ENCODE assay signal across 9 cellular contexts in genomic region chr14:81710232-81710845, GRCh38.
DNase-seq lines count a peak whose midpoint lies in the region; ATAC-seq, FAIRE-seq and TF ChIP-seq lines count a peak whose summit lies in the region.
"Had no signal": no experiment of that assay in that cellular context is flagged by ENCODE, and none has a peak within 500 bp of the region (broad histone marks: within the 10 kb centered on the region; RNA-seq: fewer than 3 reads in every experiment).

No MANE protein-coding gene starts in this region.

- H3K4me1 Mint-ChIP-seq in activated naive CD8-positive, alpha-beta T cell treated with anti-CD3 and anti-CD28 coated beads, Interleukin-2, amount 50 U/mL, for 24 hours = no peaks in the 10 kb centered on the region
- H3K4me1 Mint-ChIP-seq in activated naive CD8-positive, alpha-beta T cell treated with anti-CD3 and anti-CD28 coated beads for 36 hours = no peaks in the 10 kb centered on the region
- H3K4me1 Mint-ChIP-seq: activated naive CD4-positive, alpha-beta T cell treated with anti-CD3 and anti-CD28 coated beads, Interleukin-2, amount 50 U/mL, for 24 hours had no signal

- H3K9ac ChIP-seq in PC-3 (ENCODE audit: low read length) (no peak overlapping the region), fibroblast of lung (ENCODE audit: insufficient read depth, low read length) (no peak overlapping the region)

- no peaks in the 10 kb centered on the region for H3K9me3 ChIP-seq in PC-3 (ENCODE audit: low read length)
- no peaks in the 10 kb centered on the region for H3K9me3 ChIP-seq in fibroblast of lung (ENCODE audit: control insufficient read depth, insufficient read depth, low read depth, low read length)
- H3K9me3 ChIP-seq in psoas muscle = no peaks in the 10 kb centered on the region

- H3K27ac Mint-ChIP-seq in activated naive CD8-positive, alpha-beta T cell treated with anti-CD3 and anti-CD28 coated beads, Interleukin-2, amount 50 U/mL, for 24 hours = no peak overlapping the region
- no peak overlapping the region for H3K27ac Mint-ChIP-seq in activated naive CD8-positive, alpha-beta T cell treated with anti-CD3 and anti-CD28 coated beads for 36 hours
- H3K27ac Mint-ChIP-seq: activated naive CD4-positive, alpha-beta T cell treated with anti-CD3 and anti-CD28 coated beads, Interleukin-2, amount 50 U/mL, for 24 hours had no signal

- H3F3A ChIP-seq in PC-3 (ENCODE audit: low read length, unreplicated experiment) = no peaks in the 10 kb centered on the region

- no peaks in the 10 kb centered on the region for H3K36me3 Mint-ChIP-seq in activated naive CD8-positive, alpha-beta T cell treated with anti-CD3 and anti-CD28 coated beads, Interleukin-2, amount 50 U/mL, for 24 hours (ENCODE audit: low read depth)
- H3K36me3 Mint-ChIP-seq in activated naive CD8-positive, alpha-beta T cell treated with anti-CD3 and anti-CD28 coated beads for 36 hours = no peaks in the 10 kb centered on the region
- H3K36me3 Mint-ChIP-seq: activated naive CD4-positive, alpha-beta T cell treated with anti-CD3 and anti-CD28 coated beads, Interleukin-2, amount 50 U/mL, for 24 hours had no signal

- H3K4me3 Mint-ChIP-seq in activated naive CD8-positive, alpha-beta T cell treated with anti-CD3 and anti-CD28 coated beads, Interleukin-2, amount 50 U/mL, for 24 hours = no peak overlapping the region
- no peak overlapping the region for H3K4me3 Mint-ChIP-seq in activated naive CD8-positive, alpha-beta T cell treated with anti-CD3 and anti-CD28 coated beads for 36 hours
- H3K4me3 Mint-ChIP-seq: activated naive CD4-positive, alpha-beta T cell treated with anti-CD3 and anti-CD28 coated beads, Interleukin-2, amount 50 U/mL, for 24 hours had no signal

- H2AFZ ChIP-seq in PC-3 (ENCODE audit: low read length) = no peak overlapping the region
- no peak overlapping the region for H2AFZ ChIP-seq in fibroblast of lung (ENCODE audit: low read length)

- no peaks in the 10 kb centered on the region for H3K36me3 ChIP-seq in PC-3 (ENCODE audit: low read depth, low read length)
- no peaks in the 10 kb centered on the region for H3K36me3 ChIP-seq in fibroblast of lung (ENCODE audit: control insufficient read depth, insufficient read depth, low read length)
- no peaks in the 10 kb centered on the region for H3K36me3 ChIP-seq in psoas muscle (ENCODE audit: insufficient read depth in 1 of 2, low read depth in 1 of 2)

- H3K27me3 Mint-ChIP-seq in activated naive CD8-positive, alpha-beta T cell treated with anti-CD3 and anti-CD28 coated beads, Interleukin-2, amount 50 U/mL, for 24 hours = peaks cover 3% of the 10 kb centered on the region
- H3K27me3 Mint-ChIP-seq in activated naive CD8-positive, alpha-beta T cell treated with anti-CD3 and anti-CD28 coated beads for 36 hours = no peaks in the 10 kb centered on the region

- 41 to 45% (median 45%) methylated on average over 2 of the region's 2 CpGs for WGBS in psoas muscle, 3 donors

- no TSS peak for BruUV-seq in PC-3 (replicated peaks; lab: Mats Ljungman, UMichigan)

- peak; percentile 2 for DNase-seq in activated naive CD8-positive, alpha-beta T cell treated with anti-CD3 and anti-CD28 coated beads, Interleukin-2, amount 50 U/mL, for 24 hours
- DNase-seq in activated naive CD8-positive, alpha-beta T cell treated with anti-CD3 and anti-CD28 coated beads for 36 hours = no peak
- DNase-seq in HTR-8/SVneo (ENCODE audit: insufficient read length, low spot score) (peak; percentile 23), PC-3 (peak; percentile 55), fibroblast of lung (ENCODE audit: low read depth in 2 of 2) (peak; percentile 3 to 11), psoas muscle (no peak), HK-2 (ENCODE audit: unreplicated experiment) (no peak)
- DNase-seq in activated CD8-positive, alpha-beta memory T cell treated with anti-CD3 and anti-CD28 coated beads for 24 hours = no peak

- intact Hi-C loops in PC-3 (cut with micrococcal nuclease) (no loop called here), psoas muscle (cut with DNase I) (no loop called here)

- ATAC-seq in activated naive CD8-positive, alpha-beta T cell treated with anti-CD3 and anti-CD28 coated beads, Interleukin-2, amount 50 U/mL, for 24 hours = no peak
- ATAC-seq in PC-3 (no peak), psoas muscle (no peak)

- CTCF ChIA-PET in PC-3 (lab: Charles Lee) = interaction anchor here (0.6 kb wide), 1 partner anchor 1396 kb away, joined by 3 read pairs; no protein-coding TSS in a partner anchor

- POLR2A ChIA-PET in PC-3 (lab: Charles Lee; ENCODE audit: unreplicated experiment) = no interaction called here

- H3K79me2 ChIP-seq in PC-3 (ENCODE audit: low read length) = no peaks in the 10 kb centered on the region
- H3K79me2 ChIP-seq in fibroblast of lung (ENCODE audit: control insufficient read depth, insufficient read depth, low read length) = no peaks in the 10 kb centered on the region

- TF ChIP-seq CTCF in PC-3 (conservative IDR thresholded peaks at IDR 0.05; ENCODE audit: low read depth, low read length) (peak; percentile 74), fibroblast of lung (conservative IDR thresholded peaks at IDR 0.05 in 1 of 2, IDR thresholded peaks at IDR 0.05 in 1 of 2; ENCODE audit: low read depth in 1 of 2, low read length in 2 of 2) (peak in 1 of 2 donors; percentile 23), psoas muscle (IDR thresholded peaks at IDR 0.05) (peak; percentile 48)

- no peaks in the 10 kb centered on the region for H3K4me1 ChIP-seq in PC-3 (ENCODE audit: insufficient read depth, low read length)
- no peaks in the 10 kb centered on the region for H3K4me1 ChIP-seq in fibroblast of lung (ENCODE audit: control insufficient read depth, extremely low read depth, insufficient read depth, low read length)
- no peaks in the 10 kb centered on the region for H3K4me1 ChIP-seq in psoas muscle

- H3K27ac ChIP-seq in PC-3 (ENCODE audit: low read length) = no peak overlapping the region
- no peak overlapping the region for H3K27ac ChIP-seq in fibroblast of lung (ENCODE audit: insufficient read depth, low read length)
- H3K27ac ChIP-seq in psoas muscle = no peak overlapping the region

- FAIRE-seq in HTR-8/SVneo (lab: Jason Lieb, UNC) = no peak

- H3K4me3 ChIP-seq in PC-3 (ENCODE audit: low read length) = no peak overlapping the region
- no peak overlapping the region for H3K4me3 ChIP-seq in fibroblast of lung (replicated peaks in 1 of 4; ENCODE audit: control extremely low read depth in 1 of 4, insufficient read depth in 1 of 4, low read depth in 3 of 4, low read length in 4 of 4)
- H3K4me3 ChIP-seq in psoas muscle = no peak overlapping the region

- H3K9me2 ChIP-seq in PC-3 (replicated peaks; ENCODE audit: low read length) = no peaks in the 10 kb centered on the region

- no peaks in the 10 kb centered on the region for H3K27me3 ChIP-seq in PC-3 (ENCODE audit: low read length)
- H3K27me3 ChIP-seq in fibroblast of lung (ENCODE audit: control insufficient read depth, insufficient read depth, low read length) = no peaks in the 10 kb centered on the region
- H3K27me3 ChIP-seq in psoas muscle (ENCODE audit: insufficient read depth in 3 of 3, low read length in 2 of 3) = no peaks in the 10 kb centered on the region

- H3K9me3 Mint-ChIP-seq in activated naive CD8-positive, alpha-beta T cell treated with anti-CD3 and anti-CD28 coated beads, Interleukin-2, amount 50 U/mL, for 24 hours = peaks cover 4% of the 10 kb centered on the region
- H3K9me3 Mint-ChIP-seq in activated naive CD8-positive, alpha-beta T cell treated with anti-CD3 and anti-CD28 coated beads for 36 hours = peaks cover 2% of the 10 kb centered on the region
- H3K9me3 Mint-ChIP-seq: activated naive CD4-positive, alpha-beta T cell treated with anti-CD3 and anti-CD28 coated beads, Interleukin-2, amount 50 U/mL, for 24 hours had no signal

- no peaks in the 10 kb centered on the region for H4K20me1 ChIP-seq in PC-3 (ENCODE audit: low read length)
- no peaks in the 10 kb centered on the region for H4K20me1 ChIP-seq in fibroblast of lung (ENCODE audit: control insufficient read depth, extremely low read depth, insufficient read depth, low read length)

- H3K4me2 ChIP-seq in PC-3 (ENCODE audit: low read length) = no peak overlapping the region
- H3K4me2 ChIP-seq in fibroblast of lung (ENCODE audit: extremely low read depth, insufficient read depth, low read length) = no peak overlapping the region

Comparison
In these comparisons a context has a peak if more than half of its experiments do, and no peak if none do; other contexts are left out.
1. DNase-seq: peak in activated naive CD8-positive, alpha-beta T cell treated with anti-CD3 and anti-CD28 coated beads, Interleukin-2, amount 50 U/mL, for 24 hours (single experiment), HTR-8/SVneo (single experiment), PC-3 (single experiment) and fibroblast of lung (2 of 2); none in activated naive CD8-positive, alpha-beta T cell treated with anti-CD3 and anti-CD28 coated beads for 36 hours (single experiment), psoas muscle (0 of 2), HK-2 (single experiment) and activated CD8-positive, alpha-beta memory T cell treated with anti-CD3 and anti-CD28 coated beads for 24 hours (single experiment).